Comparison of ENCODE assay signal across 8 cellular contexts in the genomic region with DNA sequence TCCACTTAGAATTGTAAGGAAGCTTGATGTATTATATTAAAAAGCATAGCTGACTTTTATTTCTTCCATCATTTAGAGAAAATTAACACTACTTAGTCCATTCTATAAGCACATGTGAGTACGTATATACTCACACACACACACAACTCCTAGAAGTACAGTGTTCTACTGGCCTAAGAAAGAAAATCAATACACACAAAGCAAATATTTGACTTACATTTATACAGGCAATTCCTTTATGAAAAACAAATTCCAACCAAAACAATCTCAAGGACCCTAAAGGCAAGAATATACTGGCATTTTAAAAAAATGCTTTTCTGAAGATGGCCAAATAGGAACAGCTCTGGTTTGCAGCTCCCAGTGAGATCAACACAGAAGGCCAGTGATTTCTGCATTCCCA.
"Had no signal": no experiment of that assay in that cellular context is flagged by ENCODE, and none has a peak within 500 bp of the region (broad histone marks: within the 10 kb centered on the region; RNA-seq: fewer than 3 reads in every experiment).

No MANE protein-coding gene starts in this region.

- H3K4me1 Mint-ChIP-seq: GM23338 had no signal

- H3K27ac Mint-ChIP-seq: GM23338, HFFc6 had no signal

- H3K4me1 ChIP-seq: HAP-1 had no signal

- H3K9me3 ChIP-seq: HAP-1 had no signal

- H3K36me3 ChIP-seq: HAP-1 had no signal

- DNase-seq: H7, HFFc6, IMR-90, KG1 had no signal

- H3K4me3 ChIP-seq: GM23338, HAP-1, K562 had no signal

- ATAC-seq: GM23338, HCT116, K562 had no signal

- H3K4me3 Mint-ChIP-seq: GM23338, HFFc6 had no signal
